12 cellular contexts compared by ENCODE assay signal in genomic region chr2:25331686-25332365, GRCh38. TPM values are rescaled to one million over a fixed set of nuclear protein-coding genes. Genes with fewer than 3 reads are reported as not detected.
DNase-seq lines count a peak whose midpoint lies in the region; ATAC-seq, FAIRE-seq and TF ChIP-seq lines count a peak whose summit lies in the region.
"Had no signal": no experiment of that assay in that cellular context is flagged by ENCODE, and none has a peak within 500 bp of the region (broad histone marks: within the 10 kb centered on the region; RNA-seq: fewer than 3 reads in every experiment).

No MANE protein-coding gene starts in this region.

- no peaks in the 10 kb centered on the region for H3K27me3 Mint-ChIP-seq in MCF 10A (ENCODE audit: insufficient read depth, unreplicated experiment)
- H3K27me3 Mint-ChIP-seq in naive thymus-derived CD8-positive, alpha-beta T cell: no peaks in the 10 kb centered on the region
- H3K27me3 Mint-ChIP-seq in stimulated activated naive CD8-positive, alpha-beta T cell treated with anti-CD3 and anti-CD28 coated beads, Interleukin-15, Interleukin-2, amounts not matched to agents 100 ng/mL and 50 ng/mL, for 24 hours: no peaks in the 10 kb centered on the region
- H3K27me3 Mint-ChIP-seq in CD14-positive monocyte (ENCODE audit: low read depth in 3 of 3): peaks cover 0 to 3% (median 2%) of the 10 kb centered on the region in 3 donors

- BruUV-seq in MCF 10A (replicated peaks; lab: Mats Ljungman, UMichigan): no TSS peak

- no peaks in the 10 kb centered on the region for H3K27me3 ChIP-seq in breast epithelium
- H3K27me3 ChIP-seq: esophagus muscularis mucosa had no signal

- no peak for ATAC-seq in naive thymus-derived CD8-positive, alpha-beta T cell
- ATAC-seq in HG03025 (IDR thresholded peaks at IDR 0.05; ENCODE audit: low FRiP score, unreplicated experiment): no peak

- H3K27ac ChIP-seq in breast epithelium: peak overlapping the region; percentile 12 to 37

- CTCF ChIA-PET in MCF 10A (lab: Yijun Ruan, JAX): interaction anchor here (0.6 to 1.0 kb wide), 2 partner anchors 11 to 77 kb away, joined by 3 read pairs; no protein-coding TSS in a partner anchor

- H3K36me3 Mint-ChIP-seq in MCF 10A (ENCODE audit: insufficient read depth, unreplicated experiment) (peaks cover 7% of the 10 kb centered on the region), CD14-positive monocyte (peaks cover 18 to 27% of the 10 kb centered on the region in 2 donors)
- peaks cover 9 to 25% (median 12%) of the 10 kb centered on the region in 3 donors for H3K36me3 Mint-ChIP-seq in naive thymus-derived CD8-positive, alpha-beta T cell
- peaks cover 38% of the 10 kb centered on the region for H3K36me3 Mint-ChIP-seq in stimulated activated naive CD8-positive, alpha-beta T cell treated with anti-CD3 and anti-CD28 coated beads, Interleukin-15, Interleukin-2, amounts not matched to agents 100 ng/mL and 50 ng/mL, for 24 hours (ENCODE audit: low read depth)

- peaks cover 0 to 7% of the 10 kb centered on the region in 2 donors for H3K4me1 ChIP-seq in breast epithelium

- FAIRE-seq in H54 (lab: Jason Lieb, UNC): no peak
- FAIRE-seq: keratinocyte, urothelium cell line had no signal

- intact Hi-C loops in breast epithelium (cut with DNase I; ENCODE audit: low total_unique reads) (no loop called here), MCF 10A (cut with micrococcal nuclease) (no loop called here), CD14-positive monocyte (cut with micrococcal nuclease) (no loop called here)

- no peaks in the 10 kb centered on the region for H3K36me3 ChIP-seq in breast epithelium

- TF ChIP-seq CTCF in breast epithelium (IDR thresholded peaks at IDR 0.05) (no peak), MCF 10A (IDR thresholded peaks at IDR 0.05; ENCODE audit: unreplicated experiment) (no peak), CD14-positive monocyte (IDR thresholded peaks at IDR 0.05) (no peak)

- H3K4me3 Mint-ChIP-seq in MCF 10A (ENCODE audit: unreplicated experiment): no peak overlapping the region
- peak overlapping the region in 5 of 10 donors; percentile 13 to 80 (median 38) for H3K4me3 Mint-ChIP-seq in naive thymus-derived CD8-positive, alpha-beta T cell
- H3K4me3 Mint-ChIP-seq in stimulated activated naive CD8-positive, alpha-beta T cell treated with anti-CD3 and anti-CD28 coated beads, Interleukin-15, Interleukin-2, amounts not matched to agents 100 ng/mL and 50 ng/mL, for 24 hours: peak overlapping the region; percentile 15
- H3K4me3 Mint-ChIP-seq in CD14-positive monocyte: no peak overlapping the region

- TF ChIP-seq POLR2A in breast epithelium (IDR thresholded peaks at IDR 0.05) (no peak), H54 (IDR thresholded peaks at IDR 0.05; ENCODE audit: low read depth, low read length) (no peak)

- H3K9me3 ChIP-seq in breast epithelium: peaks cover 0 to 5% of the 10 kb centered on the region in 2 donors

- H3K9me3 Mint-ChIP-seq in MCF 10A (ENCODE audit: unreplicated experiment) (peaks cover 8% of the 10 kb centered on the region), CD14-positive monocyte (peaks cover 8 to 11% (median 10%) of the 10 kb centered on the region in 7 donors)
- peaks cover 0 to 9% (median 0%) of the 10 kb centered on the region in 9 donors for H3K9me3 Mint-ChIP-seq in naive thymus-derived CD8-positive, alpha-beta T cell
- H3K9me3 Mint-ChIP-seq in stimulated activated naive CD8-positive, alpha-beta T cell treated with anti-CD3 and anti-CD28 coated beads, Interleukin-15, Interleukin-2, amounts not matched to agents 100 ng/mL and 50 ng/mL, for 24 hours: peaks cover 6% of the 10 kb centered on the region

- no peak overlapping the region for H3K27ac Mint-ChIP-seq in MCF 10A (ENCODE audit: low read depth, unreplicated experiment)
- peak overlapping the region in 9 of 10 donors; percentile 67 to 94 (median 78) for H3K27ac Mint-ChIP-seq in naive thymus-derived CD8-positive, alpha-beta T cell
- peak overlapping the region; percentile 88 for H3K27ac Mint-ChIP-seq in stimulated activated naive CD8-positive, alpha-beta T cell treated with anti-CD3 and anti-CD28 coated beads, Interleukin-15, Interleukin-2, amounts not matched to agents 100 ng/mL and 50 ng/mL, for 24 hours
- peak overlapping the region in 1 of 7 donors; percentile 1 for H3K27ac Mint-ChIP-seq in CD14-positive monocyte

- H3K4me1 Mint-ChIP-seq in MCF 10A (ENCODE audit: insufficient read depth, unreplicated experiment): no peaks in the 10 kb centered on the region
- peaks cover 54 to 85% (median 77%) of the 10 kb centered on the region in 4 donors for H3K4me1 Mint-ChIP-seq in naive thymus-derived CD8-positive, alpha-beta T cell
- peaks cover 70% of the 10 kb centered on the region for H3K4me1 Mint-ChIP-seq in stimulated activated naive CD8-positive, alpha-beta T cell treated with anti-CD3 and anti-CD28 coated beads, Interleukin-15, Interleukin-2, amounts not matched to agents 100 ng/mL and 50 ng/mL, for 24 hours (ENCODE audit: low read depth)
- peaks cover 20% of the 10 kb centered on the region for H3K4me1 Mint-ChIP-seq in CD14-positive monocyte

- DNase-seq in breast epithelium (ENCODE audit: low spot score in 2 of 2): no peak
- no peak for DNase-seq in MCF 10A (ENCODE audit: unreplicated experiment)
- peak; percentile 58 for DNase-seq in activated T-helper 9 cell treated with anti-CD3 and anti-CD28 coated beads, Interleukin-2, amount 50 U/mL, for 16 hours (ENCODE audit: low read depth)
- no peak for DNase-seq in naive thymus-derived CD8-positive, alpha-beta T cell
- DNase-seq in H54 (ENCODE audit: insufficient read length, low spot score): no peak
- DNase-seq in CD14-positive monocyte (ENCODE audit: low spot score): no peak
- DNase-seq: NCI-H1436 had no signal

- H3K4me3 ChIP-seq in breast epithelium: no peak overlapping the region
- H3K4me3 ChIP-seq: esophagus muscularis mucosa had no signal

- POLR2A ChIA-PET in MCF 10A (lab: Yijun Ruan, JAX): no interaction called here
- POLR2A ChIA-PET in naive thymus-derived CD8-positive, alpha-beta T cell (lab: Charles Lee): interaction anchor here (1.2 to 1.5 kb wide), 3 partner anchors 8 to 55 kb away, joined by 3 to 5 read pairs (median 4); no protein-coding TSS in a partner anchor

RNA-seq across cellular contexts. Expression of gene DNMT3A, which starts 9.9 kb away (rescaled TPM):
- total RNA-seq in breast epithelium (10 to 100 TPM in 2 of 3 donors, 1 to 10 TPM in 1; 8.2 to 21.7 (median 20.0) TPM), MCF 10A (2022) (8.0 and 11.5 TPM in 2 replicates)
- total RNA-seq in naive thymus-derived CD8-positive, alpha-beta T cell: 100 to 1,000 TPM; 121 to 122 TPM
- 10 to 100 TPM; 17.9 to 31.2 (median 27.2) TPM for polyA plus RNA-seq in naive thymus-derived CD8-positive, alpha-beta T cell
- 1 to 10 TPM; 1.7 to 2.7 TPM for polyA plus RNA-seq in CD14-positive monocyte
